1 cellular context compared by ENCODE assay signal in genomic region chr20:63707558-63708300, GRCh38.
TF ChIP-seq lines count a peak whose summit lies in the region.

Gene ARFRP1, minus strand, starts transcription at chr20:63707976. Its CDS starts 885 bp downstream, at chr20:63707091.
Gene ZGPAT, plus strand, starts transcription at chr20:63708039. Its CDS starts 542 bp downstream, at chr20:63708581.

TF ChIP-seq in GM23338, 12 proteins besides CTCF, POLR2A, EP300 and RAD21 (continued from another document):
- TF ChIP-seq ZNF462 (CRISPR knock-in tag; IDR thresholded peaks at IDR 0.05) (no peak), ETS1 (IDR thresholded peaks at IDR 0.05) (peak; percentile 93), CREB1 (CRISPR knock-in tag; IDR thresholded peaks at IDR 0.05; ENCODE audit: low read depth) (peak; percentile 69), ZNF114 (CRISPR knock-in tag; IDR thresholded peaks at IDR 0.05) (no peak), STAT1 (IDR thresholded peaks at IDR 0.05; ENCODE audit: unreplicated experiment) (no peak), ZNF331 (CRISPR knock-in tag; IDR thresholded peaks at IDR 0.05; ENCODE audit: low read depth) (no peak), POLR2AphosphoS5 (IDR thresholded peaks at IDR 0.05; ENCODE audit: low read depth) (peak; percentile 77)
